In genomic region chr2:56390644-56391043, GRCh38 we compare ENCODE assay signal across 20 cellular contexts.
DNase-seq lines count a peak whose midpoint lies in the region; ATAC-seq and TF ChIP-seq lines count a peak whose summit lies in the region.
"Had no signal": no experiment of that assay in that cellular context is flagged by ENCODE, and none has a peak within 500 bp of the region (broad histone marks: within the 10 kb centered on the region; RNA-seq: fewer than 3 reads in every experiment).

No MANE protein-coding gene starts in this region.

- H3K9me3 ChIP-seq in HEK293 (ENCODE audit: control insufficient read depth, insufficient read depth, low read depth, low read length) (no peaks in the 10 kb centered on the region), SK-N-SH (no peaks in the 10 kb centered on the region), mesodermal cell (ENCODE audit: control insufficient read depth, low read length) (no peaks in the 10 kb centered on the region)
- H3K9me3 ChIP-seq: A549; BE2C; BLaER1 treated with 17β-estradiol and CSF1 and Interleukin-3, amounts not matched to agents 10 nM and 100 nM had no signal

- peak; percentile 63 for DNase-seq in EH (ENCODE audit: low read depth)
- DNase-seq in SK-N-SH = no peak
- no peak for DNase-seq in activated effector memory CD4-positive, alpha-beta T cell treated with anti-CD3 and anti-CD28 coated beads, Interleukin-2, amount 50 U/mL, for 16 hours
- DNase-seq: 8988T; ACHN; AML-193; BE2C; CD4-positive, alpha-beta T cell; CD8-positive, alpha-beta memory T cell; DMS 273 treated with DMSO at 0.1 percent for 48 hours; DMS79; H9 had no signal

- no peaks in the 10 kb centered on the region; the same call in 1 of the 2 replicates for H3K79me2 ChIP-seq in SK-N-SH (ENCODE audit: insufficient read depth)

- no peaks in the 10 kb centered on the region for H4K20me1 ChIP-seq in SK-N-SH (ENCODE audit: insufficient read depth)
- H4K20me1 ChIP-seq: BLaER1 treated with 17β-estradiol and CSF1 and Interleukin-3, amounts not matched to agents 10 nM and 100 nM had no signal

- CTCF ChIA-PET in HEK293 (lab: Yijun Ruan, JAX) (interaction anchor here (1.2 kb wide), 1 partner anchor 207 kb away, joined by 3 read pairs; the partner anchor contains the start of gene CCDC85A), SK-N-SH (lab: Yijun Ruan, JAX) (no interaction called here)

- H3K4me2 ChIP-seq in SK-N-SH = no peak overlapping the region
- H3K4me2 ChIP-seq: A549; BLaER1 treated with 17β-estradiol and CSF1 and Interleukin-3, amounts not matched to agents 10 nM and 100 nM; GM23338 had no signal

- no peak for ATAC-seq in GM19351 (IDR thresholded peaks at IDR 0.05; ENCODE audit: unreplicated experiment)
- no peak for ATAC-seq in GM21825 (IDR thresholded peaks at IDR 0.05; ENCODE audit: unreplicated experiment)
- ATAC-seq: A549, GM23338, HCT116 had no signal

- TF ChIP-seq CTCF in HEK293 (tag by site-specific recombination; IDR thresholded peaks at IDR 0.05) (no peak), SK-N-SH (IDR thresholded peaks at IDR 0.05) (no peak)

- H3K9ac ChIP-seq in SK-N-SH = no peak overlapping the region
- H3K9ac ChIP-seq: BLaER1 treated with 17β-estradiol and CSF1 and Interleukin-3, amounts not matched to agents 10 nM and 100 nM had no signal

- H3K27ac ChIP-seq in HEK293 (ENCODE audit: extremely low read depth, low read depth, low read length) (no peak overlapping the region), SK-N-SH (ENCODE audit: low read depth in 2 of 2, low read length in 1 of 2) (peak overlapping the region in 1 of 2 experiments; percentile 50; a peak in 2 of 4 replicates), mesodermal cell (ENCODE audit: low read depth, low read length, severe bottlenecking) (peak overlapping the region; percentile 2)
- H3K27ac ChIP-seq: A549; BLaER1 treated with 17β-estradiol and CSF1 and Interleukin-3, amounts not matched to agents 10 nM and 100 nM had no signal

- no peak overlapping the region for H2AFZ ChIP-seq in SK-N-SH (ENCODE audit: low read depth)
- H2AFZ ChIP-seq: GM23338 had no signal

- no peak for TF ChIP-seq RAD21 in SK-N-SH (IDR thresholded peaks at IDR 0.05; ENCODE audit: low read length)

- peaks cover 44% of the 10 kb centered on the region for H3F3A ChIP-seq in SK-N-SH (replicated peaks; ENCODE audit: insufficient read depth)

- no peak overlapping the region for H3K4me3 ChIP-seq in HEK293 (ENCODE audit: low read depth, low read length)
- no peak overlapping the region for H3K4me3 ChIP-seq in SK-N-SH (ENCODE audit: low read depth in 2 of 2, low read length in 1 of 2)
- no peak overlapping the region for H3K4me3 ChIP-seq in mesodermal cell (ENCODE audit: extremely low read depth, insufficient read depth, low read length, poor library complexity, severe bottlenecking)
- H3K4me3 ChIP-seq: A549; BLaER1 treated with 17β-estradiol and CSF1 and Interleukin-3, amounts not matched to agents 10 nM and 100 nM; GM23338 had no signal

- no peaks in the 10 kb centered on the region for H3K36me3 ChIP-seq in HEK293 (ENCODE audit: control insufficient read depth in 2 of 2, insufficient read depth in 1 of 2, low read length in 2 of 2)
- peaks cover 5 to 27% of the 10 kb centered on the region in 2 experiments for H3K36me3 ChIP-seq in SK-N-SH (replicated peaks in 1 of 2; ENCODE audit: control insufficient read depth in 1 of 2, insufficient read depth in 2 of 2, low read length in 1 of 2)
- no peaks in the 10 kb centered on the region for H3K36me3 ChIP-seq in mesodermal cell (ENCODE audit: control insufficient read depth, insufficient read depth, low read length)
- H3K36me3 ChIP-seq: BE2C; BLaER1 treated with 17β-estradiol and CSF1 and Interleukin-3, amounts not matched to agents 10 nM and 100 nM had no signal

- no peaks in the 10 kb centered on the region for H3K27me3 ChIP-seq in SK-N-SH (ENCODE audit: insufficient read depth)
- H3K27me3 ChIP-seq: BE2C; BLaER1 treated with 17β-estradiol and CSF1 and Interleukin-3, amounts not matched to agents 10 nM and 100 nM had no signal

- WGBS in SK-N-SH (ENCODE audit: low lambda C conversion rate) = 47% methylated on average over 2 of the region's 2 CpGs
- WGBS in mesodermal cell (ENCODE audit: insufficient coverage in 2 of 2), 2 experiments = 80% methylated on average over 1 of the region's 2 CpGs; no CpG with 5 or more reads in 1 of the 2 experiments

- H3K4me1 ChIP-seq in HEK293 (ENCODE audit: control insufficient read depth, insufficient read depth, low read length) (no peaks in the 10 kb centered on the region), SK-N-SH (ENCODE audit: control insufficient read depth in 1 of 2, insufficient read depth in 2 of 2, low read depth in 1 of 2, low read length in 1 of 2) (peaks cover 0 to 10% of the 10 kb centered on the region in 2 experiments; a peak in 2 of 4 replicates), mesodermal cell (ENCODE audit: control insufficient read depth, insufficient read depth, low read length, poor library complexity, severe bottlenecking) (peaks cover 18% of the 10 kb centered on the region)
- H3K4me1 ChIP-seq: A549; BE2C; BLaER1 treated with 17β-estradiol and CSF1 and Interleukin-3, amounts not matched to agents 10 nM and 100 nM had no signal

- POLR2A ChIA-PET in HEK293 (lab: Yijun Ruan, JAX) = no interaction called here
- POLR2A ChIA-PET in SK-N-SH (lab: Yijun Ruan, JAX) = no interaction called here

- 0 out of 4 replicates have a peak, but pooled peaks of 1 of the 2 experiments have one; percentile 21 for TF ChIP-seq EP300 in SK-N-SH (IDR thresholded peaks at IDR 0.05; ENCODE audit: borderline replicate concordance in 1 of 2, low read depth in 1 of 2, low read length in 1 of 2)

- no peaks in the 10 kb centered on the region for H3K9me2 ChIP-seq in SK-N-SH

TF ChIP-seq in HEK293, 187 proteins besides CTCF, POLR2A, EP300 and RAD21:
- TF ChIP-seq ZNF521 (tag by site-specific recombination; IDR thresholded peaks at IDR 0.05) (no peak), ATF2 (tag by site-specific recombination; IDR thresholded peaks at IDR 0.05; ENCODE audit: low read depth) (0 out of 2 replicates have a peak, but pooled peaks have one; percentile 32), ZNF155 (tag by site-specific recombination; IDR thresholded peaks at IDR 0.05) (no peak), ZNF157 (tag by site-specific recombination; IDR thresholded peaks at IDR 0.05) (no peak), KLF9 (tag by site-specific recombination; IDR thresholded peaks at IDR 0.05; ENCODE audit: low read depth) (no peak), ZBTB1 (tag by site-specific recombination; IDR thresholded peaks at IDR 0.05) (no peak), ZNF704 (tag by site-specific recombination; IDR thresholded peaks at IDR 0.05) (no peak)

TF ChIP-seq in SK-N-SH, 30 proteins besides CTCF, POLR2A, EP300 and RAD21:
- TF ChIP-seq JUND (IDR thresholded peaks at IDR 0.05) (peak; percentile 21; the same call in 1 of the 2 replicates), TCF12 (IDR thresholded peaks at IDR 0.05) (no peak), GATA2 (CRISPR knock-in tag; IDR thresholded peaks at IDR 0.05) (no peak), FOSL2 (IDR thresholded peaks at IDR 0.05; ENCODE audit: borderline replicate concordance, low read depth) (0 out of 2 replicates have a peak, but pooled peaks have one; percentile 2)
